Comparison of ENCODE assay signal across 1 cellular context in the genomic region with DNA sequence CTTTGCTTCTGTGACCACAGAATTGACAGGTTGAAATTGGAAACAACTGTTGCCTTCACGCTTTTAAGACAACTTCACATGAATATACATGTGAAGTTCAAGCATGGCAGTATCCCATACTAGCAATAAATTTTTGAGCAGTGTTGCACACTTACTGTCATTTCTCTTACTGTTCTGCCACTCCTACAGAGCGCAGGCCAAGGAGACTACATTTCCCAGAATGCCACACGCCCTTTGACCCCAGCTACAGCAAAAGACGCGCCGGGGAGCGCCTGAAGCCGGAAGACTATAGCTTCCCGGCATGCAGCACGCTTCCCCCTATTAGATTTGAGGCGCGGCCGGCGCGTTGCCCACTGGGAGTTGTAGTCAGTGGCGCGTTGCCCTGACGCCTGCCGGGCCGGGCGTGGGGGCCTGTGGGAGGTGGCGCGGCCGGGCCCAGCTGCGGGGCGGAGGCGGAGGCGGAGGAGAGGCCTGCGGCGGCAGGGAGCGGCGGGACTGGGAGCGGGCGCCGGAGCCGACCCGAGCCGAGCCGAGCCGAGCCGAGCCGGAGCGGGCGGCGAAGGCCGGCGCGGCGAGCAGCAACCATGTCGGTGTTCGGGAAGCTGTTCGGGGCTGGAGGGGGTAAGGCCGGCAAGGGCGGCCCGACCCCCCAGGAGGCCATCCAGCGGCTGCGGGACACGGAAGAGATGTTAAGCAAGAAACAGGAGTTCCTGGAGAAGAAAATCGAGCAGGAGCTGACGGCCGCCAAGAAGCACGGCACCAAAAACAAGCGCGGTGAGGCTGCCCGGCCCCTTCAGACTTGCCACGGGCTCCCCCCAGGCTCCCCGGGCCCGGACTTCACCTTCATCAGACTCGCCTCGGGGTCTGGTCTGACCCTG.
TF ChIP-seq lines count a peak whose summit lies in the region.

A gene with protein sequence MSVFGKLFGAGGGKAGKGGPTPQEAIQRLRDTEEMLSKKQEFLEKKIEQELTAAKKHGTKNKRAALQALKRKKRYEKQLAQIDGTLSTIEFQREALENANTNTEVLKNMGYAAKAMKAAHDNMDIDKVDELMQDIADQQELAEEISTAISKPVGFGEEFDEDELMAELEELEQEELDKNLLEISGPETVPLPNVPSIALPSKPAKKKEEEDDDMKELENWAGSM (plus strand): TSS at position 464 of the 878 bp plus-strand sequence. CDS start 121 bp downstream, at position 585.

TF ChIP-seq in GM23338, 12 proteins besides CTCF, POLR2A, EP300 and RAD21:
- TF ChIP-seq STAT1 (IDR thresholded peaks at IDR 0.05; ENCODE audit: unreplicated experiment) = no peak
- no peak for TF ChIP-seq NANOG (IDR thresholded peaks at IDR 0.05; ENCODE audit: borderline replicate concordance)
- no peak for TF ChIP-seq JUNB (IDR thresholded peaks at IDR 0.05; ENCODE audit: unreplicated experiment)
- TF ChIP-seq POLR2AphosphoS5 (IDR thresholded peaks at IDR 0.05; ENCODE audit: low read depth) = peak; percentile 45; the same call in 1 of the 2 replicates
- no peak for TF ChIP-seq EZH2phosphoT487 (IDR thresholded peaks at IDR 0.05; ENCODE audit: unreplicated experiment)
- TF ChIP-seq, protein P1, sequence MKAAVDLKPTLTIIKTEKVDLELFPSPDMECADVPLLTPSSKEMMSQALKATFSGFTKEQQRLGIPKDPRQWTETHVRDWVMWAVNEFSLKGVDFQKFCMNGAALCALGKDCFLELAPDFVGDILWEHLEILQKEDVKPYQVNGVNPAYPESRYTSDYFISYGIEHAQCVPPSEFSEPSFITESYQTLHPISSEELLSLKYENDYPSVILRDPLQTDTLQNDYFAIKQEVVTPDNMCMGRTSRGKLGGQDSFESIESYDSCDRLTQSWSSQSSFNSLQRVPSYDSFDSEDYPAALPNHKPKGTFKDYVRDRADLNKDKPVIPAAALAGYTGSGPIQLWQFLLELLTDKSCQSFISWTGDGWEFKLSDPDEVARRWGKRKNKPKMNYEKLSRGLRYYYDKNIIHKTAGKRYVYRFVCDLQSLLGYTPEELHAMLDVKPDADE (IDR thresholded peaks at IDR 0.05) = peak; percentile 100
- 0 out of 2 replicates have a peak, but pooled peaks have one; percentile 46 for TF ChIP-seq ZNF114 (CRISPR knock-in tag; IDR thresholded peaks at IDR 0.05)
- TF ChIP-seq EZH2 (IDR thresholded peaks at IDR 0.05; ENCODE audit: low read depth, unreplicated experiment) = no peak
- TF ChIP-seq, protein P2, sequence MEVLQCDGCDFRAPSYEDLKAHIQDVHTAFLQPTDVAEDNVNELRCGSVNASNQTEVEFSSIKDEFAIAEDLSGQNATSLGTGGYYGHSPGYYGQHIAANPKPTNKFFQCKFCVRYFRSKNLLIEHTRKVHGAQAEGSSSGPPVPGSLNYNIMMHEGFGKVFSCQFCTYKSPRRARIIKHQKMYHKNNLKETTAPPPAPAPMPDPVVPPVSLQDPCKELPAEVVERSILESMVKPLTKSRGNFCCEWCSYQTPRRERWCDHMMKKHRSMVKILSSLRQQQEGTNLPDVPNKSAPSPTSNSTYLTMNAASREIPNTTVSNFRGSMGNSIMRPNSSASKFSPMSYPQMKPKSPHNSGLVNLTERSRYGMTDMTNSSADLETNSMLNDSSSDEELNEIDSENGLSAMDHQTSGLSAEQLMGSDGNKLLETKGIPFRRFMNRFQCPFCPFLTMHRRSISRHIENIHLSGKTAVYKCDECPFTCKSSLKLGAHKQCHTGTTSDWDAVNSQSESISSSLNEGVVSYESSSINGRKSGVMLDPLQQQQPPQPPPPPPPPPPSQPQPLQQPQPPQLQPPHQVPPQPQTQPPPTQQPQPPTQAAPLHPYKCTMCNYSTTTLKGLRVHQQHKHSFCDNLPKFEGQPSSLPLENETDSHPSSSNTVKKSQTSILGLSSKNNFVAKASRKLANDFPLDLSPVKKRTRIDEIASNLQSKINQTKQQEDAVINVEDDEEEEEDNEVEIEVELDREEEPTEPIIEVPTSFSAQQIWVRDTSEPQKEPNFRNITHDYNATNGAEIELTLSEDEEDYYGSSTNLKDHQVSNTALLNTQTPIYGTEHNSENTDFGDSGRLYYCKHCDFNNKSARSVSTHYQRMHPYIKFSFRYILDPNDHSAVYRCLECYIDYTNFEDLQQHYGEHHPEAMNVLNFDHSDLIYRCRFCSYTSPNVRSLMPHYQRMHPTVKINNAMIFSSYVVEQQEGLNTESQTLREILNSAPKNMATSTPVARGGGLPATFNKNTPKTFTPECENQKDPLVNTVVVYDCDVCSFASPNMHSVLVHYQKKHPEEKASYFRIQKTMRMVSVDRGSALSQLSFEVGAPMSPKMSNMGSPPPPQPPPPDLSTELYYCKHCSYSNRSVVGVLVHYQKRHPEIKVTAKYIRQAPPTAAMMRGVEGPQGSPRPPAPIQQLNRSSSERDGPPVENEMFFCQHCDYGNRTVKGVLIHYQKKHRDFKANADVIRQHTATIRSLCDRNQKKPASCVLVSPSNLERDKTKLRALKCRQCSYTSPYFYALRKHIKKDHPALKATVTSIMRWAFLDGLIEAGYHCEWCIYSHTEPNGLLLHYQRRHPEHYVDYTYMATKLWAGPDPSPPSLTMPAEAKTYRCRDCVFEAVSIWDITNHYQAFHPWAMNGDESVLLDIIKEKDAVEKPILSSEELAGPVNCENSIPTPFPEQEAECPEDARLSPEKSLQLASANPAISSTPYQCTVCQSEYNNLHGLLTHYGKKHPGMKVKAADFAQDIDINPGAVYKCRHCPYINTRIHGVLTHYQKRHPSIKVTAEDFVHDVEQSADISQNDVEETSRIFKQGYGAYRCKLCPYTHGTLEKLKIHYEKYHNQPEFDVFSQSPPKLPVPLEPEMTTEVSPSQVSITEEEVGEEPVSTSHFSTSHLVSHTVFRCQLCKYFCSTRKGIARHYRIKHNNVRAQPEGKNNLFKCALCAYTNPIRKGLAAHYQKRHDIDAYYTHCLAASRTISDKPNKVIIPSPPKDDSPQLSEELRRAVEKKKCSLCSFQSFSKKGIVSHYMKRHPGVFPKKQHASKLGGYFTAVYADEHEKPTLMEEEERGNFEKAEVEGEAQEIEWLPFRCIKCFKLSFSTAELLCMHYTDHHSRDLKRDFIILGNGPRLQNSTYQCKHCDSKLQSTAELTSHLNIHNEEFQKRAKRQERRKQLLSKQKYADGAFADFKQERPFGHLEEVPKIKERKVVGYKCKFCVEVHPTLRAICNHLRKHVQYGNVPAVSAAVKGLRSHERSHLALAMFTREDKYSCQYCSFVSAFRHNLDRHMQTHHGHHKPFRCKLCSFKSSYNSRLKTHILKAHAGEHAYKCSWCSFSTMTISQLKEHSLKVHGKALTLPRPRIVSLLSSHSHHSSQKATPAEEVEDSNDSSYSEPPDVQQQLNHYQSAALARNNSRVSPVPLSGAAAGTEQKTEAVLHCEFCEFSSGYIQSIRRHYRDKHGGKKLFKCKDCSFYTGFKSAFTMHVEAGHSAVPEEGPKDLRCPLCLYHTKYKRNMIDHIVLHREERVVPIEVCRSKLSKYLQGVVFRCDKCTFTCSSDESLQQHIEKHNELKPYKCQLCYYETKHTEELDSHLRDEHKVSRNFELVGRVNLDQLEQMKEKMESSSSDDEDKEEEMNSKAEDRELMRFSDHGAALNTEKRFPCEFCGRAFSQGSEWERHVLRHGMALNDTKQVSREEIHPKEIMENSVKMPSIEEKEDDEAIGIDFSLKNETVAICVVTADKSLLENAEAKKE (CRISPR knock-in tag; IDR thresholded peaks at IDR 0.05) = no peak
- peak; percentile 99 for TF ChIP-seq CREB1 (CRISPR knock-in tag; IDR thresholded peaks at IDR 0.05; ENCODE audit: low read depth)
- TF ChIP-seq ZNF331 (CRISPR knock-in tag; IDR thresholded peaks at IDR 0.05; ENCODE audit: low read depth) = no peak
- TF ChIP-seq, protein P3, sequence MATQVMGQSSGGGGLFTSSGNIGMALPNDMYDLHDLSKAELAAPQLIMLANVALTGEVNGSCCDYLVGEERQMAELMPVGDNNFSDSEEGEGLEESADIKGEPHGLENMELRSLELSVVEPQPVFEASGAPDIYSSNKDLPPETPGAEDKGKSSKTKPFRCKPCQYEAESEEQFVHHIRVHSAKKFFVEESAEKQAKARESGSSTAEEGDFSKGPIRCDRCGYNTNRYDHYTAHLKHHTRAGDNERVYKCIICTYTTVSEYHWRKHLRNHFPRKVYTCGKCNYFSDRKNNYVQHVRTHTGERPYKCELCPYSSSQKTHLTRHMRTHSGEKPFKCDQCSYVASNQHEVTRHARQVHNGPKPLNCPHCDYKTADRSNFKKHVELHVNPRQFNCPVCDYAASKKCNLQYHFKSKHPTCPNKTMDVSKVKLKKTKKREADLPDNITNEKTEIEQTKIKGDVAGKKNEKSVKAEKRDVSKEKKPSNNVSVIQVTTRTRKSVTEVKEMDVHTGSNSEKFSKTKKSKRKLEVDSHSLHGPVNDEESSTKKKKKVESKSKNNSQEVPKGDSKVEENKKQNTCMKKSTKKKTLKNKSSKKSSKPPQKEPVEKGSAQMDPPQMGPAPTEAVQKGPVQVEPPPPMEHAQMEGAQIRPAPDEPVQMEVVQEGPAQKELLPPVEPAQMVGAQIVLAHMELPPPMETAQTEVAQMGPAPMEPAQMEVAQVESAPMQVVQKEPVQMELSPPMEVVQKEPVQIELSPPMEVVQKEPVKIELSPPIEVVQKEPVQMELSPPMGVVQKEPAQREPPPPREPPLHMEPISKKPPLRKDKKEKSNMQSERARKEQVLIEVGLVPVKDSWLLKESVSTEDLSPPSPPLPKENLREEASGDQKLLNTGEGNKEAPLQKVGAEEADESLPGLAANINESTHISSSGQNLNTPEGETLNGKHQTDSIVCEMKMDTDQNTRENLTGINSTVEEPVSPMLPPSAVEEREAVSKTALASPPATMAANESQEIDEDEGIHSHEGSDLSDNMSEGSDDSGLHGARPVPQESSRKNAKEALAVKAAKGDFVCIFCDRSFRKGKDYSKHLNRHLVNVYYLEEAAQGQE (IDR thresholded peaks at IDR 0.05; ENCODE audit: unreplicated experiment) = no peak
